Comparison of ENCODE assay signal across 28 cellular contexts in the genomic region with DNA sequence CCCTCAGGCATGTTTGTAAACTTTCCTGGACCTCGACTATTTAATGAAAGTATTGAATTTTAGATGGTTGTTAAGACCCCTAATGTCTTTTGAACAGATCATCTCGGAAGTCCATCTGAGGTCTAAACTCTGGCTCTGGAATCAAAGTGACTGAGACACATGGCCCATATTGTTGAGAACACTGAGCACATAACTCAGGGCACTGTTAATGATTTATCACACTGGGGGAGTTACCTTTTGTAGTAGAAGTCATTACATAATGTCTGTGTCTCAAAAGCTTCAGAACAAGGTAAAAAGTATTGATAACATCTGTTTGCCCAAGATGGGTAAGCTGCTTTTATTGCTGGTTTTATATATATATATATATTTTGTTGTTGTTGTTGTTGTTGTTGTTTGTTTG.
"Had no signal": no experiment of that assay in that cellular context is flagged by ENCODE, and none has a peak within 500 bp of the region (broad histone marks: within the 10 kb centered on the region; RNA-seq: fewer than 3 reads in every experiment).

No MANE protein-coding gene starts in this region.

- H3K4me3 ChIP-seq: MG63, SJCRH30 had no signal

- H3K36me3 ChIP-seq: MG63, SJCRH30 had no signal

- H3K9me3 ChIP-seq: MG63, SJCRH30, SK-N-SH had no signal

- DNase-seq: activated CD4-positive, alpha-beta memory T cell treated with anti-CD3 and anti-CD28 coated beads for 36 hours; activated CD4-positive, alpha-beta T cell treated with anti-CD3 and anti-CD28 coated beads, Interleukin-2, amount 10 ng/mL, durations not matched to agents 7 days and 5 days; activated CD4-positive, CD25-positive, alpha-beta regulatory T cell; activated CD8-positive, alpha-beta memory T cell treated with anti-CD3 and anti-CD28 coated beads for 24 hours; activated gamma-delta T cell; activated naive CD4-positive, alpha-beta T cell treated with anti-CD3 and anti-CD28 coated beads for 36 hours; activated T-cell treated with anti-CD3 and anti-CD28 coated beads, Interleukin-2, amount 50 U/mL, for 4 hours; amygdala; MG63; MV-4-11; NCI-H1092 treated with DMSO at 0.1 percent for 48 hours; NCI-H1417 treated with DMSO at 0.1 percent for 48 hours; NCI-H1694; NCI-H2029; NCI-H2107; NCI-H2171 treated with DMSO at 0.1 percent for 48 hours; NCI-H226; NCI-H526; NCI-H82; RPMI8226; SJCRH30; SK-N-SH; T-helper 1 cell had no signal

- H3K9ac ChIP-seq: SK-N-SH had no signal

- H3K27ac ChIP-seq: SJCRH30, VCaP had no signal

- ATAC-seq: activated T-cell treated with anti-CD3 and anti-CD28 coated beads, Interleukin-2, amount 50 U/mL, for 4 hours; activated T-helper 17 cell treated with anti-CD3 and anti-CD28 coated beads, Interleukin-2, amount 50 U/mL, for 72 hours; Panc1; Right ventricle myocardium inferior had no signal

- FAIRE-seq: astrocyte had no signal

- H3K4me1 ChIP-seq: SJCRH30 had no signal
